Comparison of ENCODE assay signal across 1 cellular context in genomic region chr11:850777-851762, GRCh38.
TF ChIP-seq lines count a peak whose summit lies in the region.

No MANE protein-coding gene starts in this region.

TF ChIP-seq in GM12878, 131 proteins besides CTCF, POLR2A, EP300 and RAD21:
- TF ChIP-seq YBX1 (IDR thresholded peaks at IDR 0.05) (no peak), CEBPB (IDR thresholded peaks at IDR 0.05; ENCODE audit: borderline replicate concordance in 1 of 2, low read depth in 2 of 2, low read length in 2 of 2) (no peak), CHD4 (IDR thresholded peaks at IDR 0.05) (no peak), E4F1 (IDR thresholded peaks at IDR 0.05; ENCODE audit: borderline replicate concordance, partially characterized antibody) (no peak), ZZZ3 (IDR thresholded peaks at IDR 0.05; ENCODE audit: control insufficient read depth, insufficient read length, low read depth) (no peak), IKZF1 (conservative IDR thresholded peaks at IDR 0.05) (no peak), CREM (IDR thresholded peaks at IDR 0.05; ENCODE audit: low read depth) (no peak), STAT1 (conservative IDR thresholded peaks at IDR 0.05) (no peak), HDAC6 (IDR thresholded peaks at IDR 0.05; ENCODE audit: unreplicated experiment) (no peak), POLR2AphosphoS5 (IDR thresholded peaks at IDR 0.05; ENCODE audit: low read length) (no peak), ZSCAN29 (IDR thresholded peaks at IDR 0.05) (no peak), ZNF592 (IDR thresholded peaks at IDR 0.05) (no peak), NR2C1 (IDR thresholded peaks at IDR 0.05) (no peak), BCLAF1 (IDR thresholded peaks at IDR 0.05) (no peak), FOXK2 (IDR thresholded peaks at IDR 0.05) (no peak), TAF1 (IDR thresholded peaks at IDR 0.05; ENCODE audit: borderline replicate concordance, low read depth, low read length) (no peak), ZBTB4 (CRISPR knock-in tag; IDR thresholded peaks at IDR 0.05) (no peak), SMAD1 (IDR thresholded peaks at IDR 0.05; ENCODE audit: low read depth, partially characterized antibody) (no peak), HDGF (IDR thresholded peaks at IDR 0.05) (no peak)
- TF ChIP-seq, protein P1, sequence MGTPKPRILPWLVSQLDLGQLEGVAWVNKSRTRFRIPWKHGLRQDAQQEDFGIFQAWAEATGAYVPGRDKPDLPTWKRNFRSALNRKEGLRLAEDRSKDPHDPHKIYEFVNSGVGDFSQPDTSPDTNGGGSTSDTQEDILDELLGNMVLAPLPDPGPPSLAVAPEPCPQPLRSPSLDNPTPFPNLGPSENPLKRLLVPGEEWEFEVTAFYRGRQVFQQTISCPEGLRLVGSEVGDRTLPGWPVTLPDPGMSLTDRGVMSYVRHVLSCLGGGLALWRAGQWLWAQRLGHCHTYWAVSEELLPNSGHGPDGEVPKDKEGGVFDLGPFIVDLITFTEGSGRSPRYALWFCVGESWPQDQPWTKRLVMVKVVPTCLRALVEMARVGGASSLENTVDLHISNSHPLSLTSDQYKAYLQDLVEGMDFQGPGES (IDR thresholded peaks at IDR 0.05), result no peak
